1 cellular context compared by ENCODE assay signal in the genomic region with DNA sequence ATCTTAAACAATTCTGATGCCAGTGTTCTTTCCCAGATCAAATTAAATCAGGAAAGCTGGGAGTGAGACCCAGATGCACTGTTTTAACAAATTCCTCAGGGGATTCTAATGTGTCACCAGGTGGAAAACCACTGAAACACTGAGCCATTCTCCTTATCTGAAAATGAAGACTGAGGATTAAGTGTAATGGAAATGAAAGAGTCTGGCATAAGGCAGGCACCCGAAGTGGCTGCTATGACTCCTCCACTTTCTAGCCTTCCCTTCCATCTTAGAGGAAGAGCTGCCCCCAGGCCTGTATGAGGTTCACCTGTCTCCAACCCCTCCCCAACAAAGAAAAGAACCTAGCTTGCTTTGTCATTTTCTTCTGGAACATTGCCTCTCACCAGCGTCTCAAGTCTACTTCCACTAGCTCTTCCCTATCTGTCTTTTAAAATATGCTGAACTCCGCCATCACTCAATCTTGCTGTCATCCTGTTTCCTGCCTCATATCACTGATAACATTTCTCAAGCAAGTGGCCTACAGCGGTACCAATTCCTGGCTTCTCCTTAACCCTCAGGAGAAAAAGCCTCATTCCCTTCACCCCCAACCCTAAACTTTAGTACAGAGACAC.
A peak's percentile ranks its signal among the peaks of the same experiment; 100 is the strongest.
TF ChIP-seq lines count a peak whose summit lies in the region.

No MANE protein-coding gene starts in this region.

TF ChIP-seq in K562, 482 proteins besides CTCF, POLR2A, EP300 and RAD21 (continued from another document and continues in another):
- TF ChIP-seq, protein P1, sequence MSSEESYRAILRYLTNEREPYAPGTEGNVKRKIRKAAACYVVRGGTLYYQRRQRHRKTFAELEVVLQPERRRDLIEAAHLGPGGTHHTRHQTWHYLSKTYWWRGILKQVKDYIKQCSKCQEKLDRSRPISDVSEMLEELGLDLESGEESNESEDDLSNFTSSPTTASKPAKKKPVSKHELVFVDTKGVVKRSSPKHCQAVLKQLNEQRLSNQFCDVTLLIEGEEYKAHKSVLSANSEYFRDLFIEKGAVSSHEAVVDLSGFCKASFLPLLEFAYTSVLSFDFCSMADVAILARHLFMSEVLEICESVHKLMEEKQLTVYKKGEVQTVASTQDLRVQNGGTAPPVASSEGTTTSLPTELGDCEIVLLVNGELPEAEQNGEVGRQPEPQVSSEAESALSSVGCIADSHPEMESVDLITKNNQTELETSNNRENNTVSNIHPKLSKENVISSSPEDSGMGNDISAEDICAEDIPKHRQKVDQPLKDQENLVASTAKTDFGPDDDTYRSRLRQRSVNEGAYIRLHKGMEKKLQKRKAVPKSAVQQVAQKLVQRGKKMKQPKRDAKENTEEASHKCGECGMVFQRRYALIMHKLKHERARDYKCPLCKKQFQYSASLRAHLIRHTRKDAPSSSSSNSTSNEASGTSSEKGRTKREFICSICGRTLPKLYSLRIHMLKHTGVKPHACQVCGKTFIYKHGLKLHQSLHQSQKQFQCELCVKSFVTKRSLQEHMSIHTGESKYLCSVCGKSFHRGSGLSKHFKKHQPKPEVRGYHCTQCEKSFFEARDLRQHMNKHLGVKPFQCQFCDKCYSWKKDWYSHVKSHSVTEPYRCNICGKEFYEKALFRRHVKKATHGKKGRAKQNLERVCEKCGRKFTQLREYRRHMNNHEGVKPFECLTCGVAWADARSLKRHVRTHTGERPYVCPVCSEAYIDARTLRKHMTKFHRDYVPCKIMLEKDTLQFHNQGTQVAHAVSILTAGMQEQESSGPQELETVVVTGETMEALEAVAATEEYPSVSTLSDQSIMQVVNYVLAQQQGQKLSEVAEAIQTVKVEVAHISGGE (CRISPR knock-in tag; IDR thresholded peaks at IDR 0.05), result no peak
- TF ChIP-seq SP1 (CRISPR knock-in tag; IDR thresholded peaks at IDR 0.05) (0 out of 2 replicates have a peak, but pooled peaks have one; percentile 30), NEUROD1 (IDR thresholded peaks at IDR 0.05; ENCODE audit: borderline replicate concordance, low read depth, low read length, partially characterized antibody) (peak; percentile 40), ZNF436 (CRISPR knock-in tag; IDR thresholded peaks at IDR 0.05) (no peak), ESRRB (CRISPR knock-in tag; IDR thresholded peaks at IDR 0.05; ENCODE audit: borderline replicate concordance) (no peak), KLF16 (IDR thresholded peaks at IDR 0.05) (peak; percentile 72), CHD2 (IDR thresholded peaks at IDR 0.05; ENCODE audit: low read depth, low read length) (no peak), BRCA1 (IDR thresholded peaks at IDR 0.05) (no peak), BRCA1 (CRISPR knock-in tag; IDR thresholded peaks at IDR 0.05) (no peak), EHMT2 (IDR thresholded peaks at IDR 0.05) (peak; percentile 72; the same call in 1 of the 2 replicates), POU5F1 (IDR thresholded peaks at IDR 0.05; ENCODE audit: borderline replicate concordance, low read depth, low read length, partially characterized antibody) (no peak), C11orf30 (IDR thresholded peaks at IDR 0.05; ENCODE audit: low read depth) (peak; percentile 69), ZNF184 (CRISPR knock-in tag; IDR thresholded peaks at IDR 0.05) (no peak), TCF7 (IDR thresholded peaks at IDR 0.05; ENCODE audit: borderline replicate concordance) (no peak), OTX1 (CRISPR knock-in tag; IDR thresholded peaks at IDR 0.05) (no peak), KAT7 (CRISPR knock-in tag; IDR thresholded peaks at IDR 0.05; ENCODE audit: borderline replicate concordance) (no peak), ZNF133 (CRISPR knock-in tag; IDR thresholded peaks at IDR 0.05) (no peak), GTF2A2 (tag; IDR thresholded peaks at IDR 0.05) (no peak), ZFPM2 (CRISPR knock-in tag; IDR thresholded peaks at IDR 0.05) (no peak), ZNF785 (CRISPR knock-in tag; IDR thresholded peaks at IDR 0.05) (no peak), ZBTB8A (IDR thresholded peaks at IDR 0.05; ENCODE audit: partially characterized antibody) (no peak), PML (IDR thresholded peaks at IDR 0.05; ENCODE audit: low read length) (peak; percentile 74), ZNF24 (IDR thresholded peaks at IDR 0.05) (no peak), NFE2L1 (tag; IDR thresholded peaks at IDR 0.05; ENCODE audit: borderline replicate concordance, low read depth) (no peak), HMG20A (CRISPR knock-in tag; conservative IDR thresholded peaks at IDR 0.05) (no peak), CBX2 (IDR thresholded peaks at IDR 0.05; ENCODE audit: insufficient read depth, low read length, poor library complexity, severe bottlenecking) (no peak), ETV6 (IDR thresholded peaks at IDR 0.05; ENCODE audit: borderline replicate concordance in 1 of 2, low read depth in 2 of 2, low read length in 1 of 2) (peak in 1 of 2 experiments; percentile 78; a peak in 2 of 4 replicates), ETV6 (CRISPR knock-in tag; IDR thresholded peaks at IDR 0.05; ENCODE audit: borderline replicate concordance) (no peak), ZNF431 (CRISPR knock-in tag; IDR thresholded peaks at IDR 0.05) (no peak), IFI16 (CRISPR knock-in tag; IDR thresholded peaks at IDR 0.05) (no peak), ETV1 (tag; conservative IDR thresholded peaks at IDR 0.05; ENCODE audit: low read depth) (peak; percentile 99), CCNT2 (IDR thresholded peaks at IDR 0.05; ENCODE audit: borderline replicate concordance, extremely low read depth, insufficient read length, low read depth, low read length) (peak; percentile 18), WHSC1 (IDR thresholded peaks at IDR 0.05; ENCODE audit: low read length) (no peak), NRF1 (conservative IDR thresholded peaks at IDR 0.05 in 1 of 2, IDR thresholded peaks at IDR 0.05 in 1 of 2) (no peak)
- TF ChIP-seq, protein P2, sequence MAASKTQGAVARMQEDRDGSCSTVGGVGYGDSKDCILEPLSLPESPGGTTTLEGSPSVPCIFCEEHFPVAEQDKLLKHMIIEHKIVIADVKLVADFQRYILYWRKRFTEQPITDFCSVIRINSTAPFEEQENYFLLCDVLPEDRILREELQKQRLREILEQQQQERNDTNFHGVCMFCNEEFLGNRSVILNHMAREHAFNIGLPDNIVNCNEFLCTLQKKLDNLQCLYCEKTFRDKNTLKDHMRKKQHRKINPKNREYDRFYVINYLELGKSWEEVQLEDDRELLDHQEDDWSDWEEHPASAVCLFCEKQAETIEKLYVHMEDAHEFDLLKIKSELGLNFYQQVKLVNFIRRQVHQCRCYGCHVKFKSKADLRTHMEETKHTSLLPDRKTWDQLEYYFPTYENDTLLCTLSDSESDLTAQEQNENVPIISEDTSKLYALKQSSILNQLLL (CRISPR knock-in tag; IDR thresholded peaks at IDR 0.05; ENCODE audit: borderline replicate concordance), result no peak
- TF ChIP-seq, protein P3, sequence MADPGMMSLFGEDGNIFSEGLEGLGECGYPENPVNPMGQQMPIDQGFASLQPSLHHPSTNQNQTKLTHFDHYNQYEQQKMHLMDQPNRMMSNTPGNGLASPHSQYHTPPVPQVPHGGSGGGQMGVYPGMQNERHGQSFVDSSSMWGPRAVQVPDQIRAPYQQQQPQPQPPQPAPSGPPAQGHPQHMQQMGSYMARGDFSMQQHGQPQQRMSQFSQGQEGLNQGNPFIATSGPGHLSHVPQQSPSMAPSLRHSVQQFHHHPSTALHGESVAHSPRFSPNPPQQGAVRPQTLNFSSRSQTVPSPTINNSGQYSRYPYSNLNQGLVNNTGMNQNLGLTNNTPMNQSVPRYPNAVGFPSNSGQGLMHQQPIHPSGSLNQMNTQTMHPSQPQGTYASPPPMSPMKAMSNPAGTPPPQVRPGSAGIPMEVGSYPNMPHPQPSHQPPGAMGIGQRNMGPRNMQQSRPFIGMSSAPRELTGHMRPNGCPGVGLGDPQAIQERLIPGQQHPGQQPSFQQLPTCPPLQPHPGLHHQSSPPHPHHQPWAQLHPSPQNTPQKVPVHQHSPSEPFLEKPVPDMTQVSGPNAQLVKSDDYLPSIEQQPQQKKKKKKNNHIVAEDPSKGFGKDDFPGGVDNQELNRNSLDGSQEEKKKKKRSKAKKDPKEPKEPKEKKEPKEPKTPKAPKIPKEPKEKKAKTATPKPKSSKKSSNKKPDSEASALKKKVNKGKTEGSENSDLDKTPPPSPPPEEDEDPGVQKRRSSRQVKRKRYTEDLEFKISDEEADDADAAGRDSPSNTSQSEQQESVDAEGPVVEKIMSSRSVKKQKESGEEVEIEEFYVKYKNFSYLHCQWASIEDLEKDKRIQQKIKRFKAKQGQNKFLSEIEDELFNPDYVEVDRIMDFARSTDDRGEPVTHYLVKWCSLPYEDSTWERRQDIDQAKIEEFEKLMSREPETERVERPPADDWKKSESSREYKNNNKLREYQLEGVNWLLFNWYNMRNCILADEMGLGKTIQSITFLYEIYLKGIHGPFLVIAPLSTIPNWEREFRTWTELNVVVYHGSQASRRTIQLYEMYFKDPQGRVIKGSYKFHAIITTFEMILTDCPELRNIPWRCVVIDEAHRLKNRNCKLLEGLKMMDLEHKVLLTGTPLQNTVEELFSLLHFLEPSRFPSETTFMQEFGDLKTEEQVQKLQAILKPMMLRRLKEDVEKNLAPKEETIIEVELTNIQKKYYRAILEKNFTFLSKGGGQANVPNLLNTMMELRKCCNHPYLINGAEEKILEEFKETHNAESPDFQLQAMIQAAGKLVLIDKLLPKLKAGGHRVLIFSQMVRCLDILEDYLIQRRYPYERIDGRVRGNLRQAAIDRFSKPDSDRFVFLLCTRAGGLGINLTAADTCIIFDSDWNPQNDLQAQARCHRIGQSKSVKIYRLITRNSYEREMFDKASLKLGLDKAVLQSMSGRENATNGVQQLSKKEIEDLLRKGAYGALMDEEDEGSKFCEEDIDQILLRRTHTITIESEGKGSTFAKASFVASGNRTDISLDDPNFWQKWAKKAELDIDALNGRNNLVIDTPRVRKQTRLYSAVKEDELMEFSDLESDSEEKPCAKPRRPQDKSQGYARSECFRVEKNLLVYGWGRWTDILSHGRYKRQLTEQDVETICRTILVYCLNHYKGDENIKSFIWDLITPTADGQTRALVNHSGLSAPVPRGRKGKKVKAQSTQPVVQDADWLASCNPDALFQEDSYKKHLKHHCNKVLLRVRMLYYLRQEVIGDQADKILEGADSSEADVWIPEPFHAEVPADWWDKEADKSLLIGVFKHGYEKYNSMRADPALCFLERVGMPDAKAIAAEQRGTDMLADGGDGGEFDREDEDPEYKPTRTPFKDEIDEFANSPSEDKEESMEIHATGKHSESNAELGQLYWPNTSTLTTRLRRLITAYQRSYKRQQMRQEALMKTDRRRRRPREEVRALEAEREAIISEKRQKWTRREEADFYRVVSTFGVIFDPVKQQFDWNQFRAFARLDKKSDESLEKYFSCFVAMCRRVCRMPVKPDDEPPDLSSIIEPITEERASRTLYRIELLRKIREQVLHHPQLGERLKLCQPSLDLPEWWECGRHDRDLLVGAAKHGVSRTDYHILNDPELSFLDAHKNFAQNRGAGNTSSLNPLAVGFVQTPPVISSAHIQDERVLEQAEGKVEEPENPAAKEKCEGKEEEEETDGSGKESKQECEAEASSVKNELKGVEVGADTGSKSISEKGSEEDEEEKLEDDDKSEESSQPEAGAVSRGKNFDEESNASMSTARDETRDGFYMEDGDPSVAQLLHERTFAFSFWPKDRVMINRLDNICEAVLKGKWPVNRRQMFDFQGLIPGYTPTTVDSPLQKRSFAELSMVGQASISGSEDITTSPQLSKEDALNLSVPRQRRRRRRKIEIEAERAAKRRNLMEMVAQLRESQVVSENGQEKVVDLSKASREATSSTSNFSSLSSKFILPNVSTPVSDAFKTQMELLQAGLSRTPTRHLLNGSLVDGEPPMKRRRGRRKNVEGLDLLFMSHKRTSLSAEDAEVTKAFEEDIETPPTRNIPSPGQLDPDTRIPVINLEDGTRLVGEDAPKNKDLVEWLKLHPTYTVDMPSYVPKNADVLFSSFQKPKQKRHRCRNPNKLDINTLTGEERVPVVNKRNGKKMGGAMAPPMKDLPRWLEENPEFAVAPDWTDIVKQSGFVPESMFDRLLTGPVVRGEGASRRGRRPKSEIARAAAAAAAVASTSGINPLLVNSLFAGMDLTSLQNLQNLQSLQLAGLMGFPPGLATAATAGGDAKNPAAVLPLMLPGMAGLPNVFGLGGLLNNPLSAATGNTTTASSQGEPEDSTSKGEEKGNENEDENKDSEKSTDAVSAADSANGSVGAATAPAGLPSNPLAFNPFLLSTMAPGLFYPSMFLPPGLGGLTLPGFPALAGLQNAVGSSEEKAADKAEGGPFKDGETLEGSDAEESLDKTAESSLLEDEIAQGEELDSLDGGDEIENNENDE (IDR thresholded peaks at IDR 0.05; ENCODE audit: low read depth, low read length), result no peak
- TF ChIP-seq, protein P4, sequence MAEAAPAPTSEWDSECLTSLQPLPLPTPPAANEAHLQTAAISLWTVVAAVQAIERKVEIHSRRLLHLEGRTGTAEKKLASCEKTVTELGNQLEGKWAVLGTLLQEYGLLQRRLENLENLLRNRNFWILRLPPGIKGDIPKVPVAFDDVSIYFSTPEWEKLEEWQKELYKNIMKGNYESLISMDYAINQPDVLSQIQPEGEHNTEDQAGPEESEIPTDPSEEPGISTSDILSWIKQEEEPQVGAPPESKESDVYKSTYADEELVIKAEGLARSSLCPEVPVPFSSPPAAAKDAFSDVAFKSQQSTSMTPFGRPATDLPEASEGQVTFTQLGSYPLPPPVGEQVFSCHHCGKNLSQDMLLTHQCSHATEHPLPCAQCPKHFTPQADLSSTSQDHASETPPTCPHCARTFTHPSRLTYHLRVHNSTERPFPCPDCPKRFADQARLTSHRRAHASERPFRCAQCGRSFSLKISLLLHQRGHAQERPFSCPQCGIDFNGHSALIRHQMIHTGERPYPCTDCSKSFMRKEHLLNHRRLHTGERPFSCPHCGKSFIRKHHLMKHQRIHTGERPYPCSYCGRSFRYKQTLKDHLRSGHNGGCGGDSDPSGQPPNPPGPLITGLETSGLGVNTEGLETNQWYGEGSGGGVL (CRISPR knock-in tag; IDR thresholded peaks at IDR 0.05), result no peak
- TF ChIP-seq, protein P5, sequence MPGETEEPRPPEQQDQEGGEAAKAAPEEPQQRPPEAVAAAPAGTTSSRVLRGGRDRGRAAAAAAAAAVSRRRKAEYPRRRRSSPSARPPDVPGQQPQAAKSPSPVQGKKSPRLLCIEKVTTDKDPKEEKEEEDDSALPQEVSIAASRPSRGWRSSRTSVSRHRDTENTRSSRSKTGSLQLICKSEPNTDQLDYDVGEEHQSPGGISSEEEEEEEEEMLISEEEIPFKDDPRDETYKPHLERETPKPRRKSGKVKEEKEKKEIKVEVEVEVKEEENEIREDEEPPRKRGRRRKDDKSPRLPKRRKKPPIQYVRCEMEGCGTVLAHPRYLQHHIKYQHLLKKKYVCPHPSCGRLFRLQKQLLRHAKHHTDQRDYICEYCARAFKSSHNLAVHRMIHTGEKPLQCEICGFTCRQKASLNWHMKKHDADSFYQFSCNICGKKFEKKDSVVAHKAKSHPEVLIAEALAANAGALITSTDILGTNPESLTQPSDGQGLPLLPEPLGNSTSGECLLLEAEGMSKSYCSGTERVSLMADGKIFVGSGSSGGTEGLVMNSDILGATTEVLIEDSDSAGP (CRISPR knock-in tag; IDR thresholded peaks at IDR 0.05), result no peak
- TF ChIP-seq, protein P6, sequence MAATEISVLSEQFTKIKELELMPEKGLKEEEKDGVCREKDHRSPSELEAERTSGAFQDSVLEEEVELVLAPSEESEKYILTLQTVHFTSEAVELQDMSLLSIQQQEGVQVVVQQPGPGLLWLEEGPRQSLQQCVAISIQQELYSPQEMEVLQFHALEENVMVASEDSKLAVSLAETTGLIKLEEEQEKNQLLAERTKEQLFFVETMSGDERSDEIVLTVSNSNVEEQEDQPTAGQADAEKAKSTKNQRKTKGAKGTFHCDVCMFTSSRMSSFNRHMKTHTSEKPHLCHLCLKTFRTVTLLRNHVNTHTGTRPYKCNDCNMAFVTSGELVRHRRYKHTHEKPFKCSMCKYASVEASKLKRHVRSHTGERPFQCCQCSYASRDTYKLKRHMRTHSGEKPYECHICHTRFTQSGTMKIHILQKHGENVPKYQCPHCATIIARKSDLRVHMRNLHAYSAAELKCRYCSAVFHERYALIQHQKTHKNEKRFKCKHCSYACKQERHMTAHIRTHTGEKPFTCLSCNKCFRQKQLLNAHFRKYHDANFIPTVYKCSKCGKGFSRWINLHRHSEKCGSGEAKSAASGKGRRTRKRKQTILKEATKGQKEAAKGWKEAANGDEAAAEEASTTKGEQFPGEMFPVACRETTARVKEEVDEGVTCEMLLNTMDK (IDR thresholded peaks at IDR 0.05; ENCODE audit: borderline replicate concordance, insufficient read depth, low read depth, low read length, poor library complexity, severe bottlenecking), result no peak
